In the genomic region with DNA sequence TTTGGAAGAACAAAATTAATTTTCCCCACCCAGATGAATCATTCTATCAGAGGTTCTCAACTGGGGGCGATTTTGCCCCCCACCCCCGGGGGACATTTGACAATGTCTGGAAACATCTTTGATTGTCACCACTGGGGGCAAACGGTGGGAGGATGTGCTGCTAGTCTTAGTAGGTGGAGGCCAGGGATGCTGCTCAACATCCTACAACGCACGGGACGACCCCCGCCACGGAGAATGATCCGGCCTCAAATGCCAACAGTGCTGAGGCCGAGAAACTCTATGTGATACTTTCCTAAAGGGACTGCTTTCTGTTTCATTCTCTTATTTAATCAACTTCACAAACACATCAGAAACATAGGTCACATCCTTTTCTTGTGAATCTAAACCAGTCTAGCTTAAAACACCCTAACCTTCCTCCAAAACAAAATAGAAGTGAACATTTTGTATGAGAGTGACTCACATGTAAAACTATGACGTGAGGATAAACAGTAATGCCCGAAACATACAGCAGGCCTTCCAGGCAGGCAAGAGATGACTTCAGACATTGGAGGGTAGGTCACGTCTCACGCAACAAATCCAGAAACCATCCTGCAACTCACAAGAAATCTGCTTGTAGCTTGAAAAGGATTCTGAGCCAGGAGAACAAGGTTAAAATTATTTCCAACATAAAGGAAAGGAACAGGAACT, we compare ENCODE assay signal across 7 cellular contexts. TPM values are rescaled to one million over a fixed set of nuclear protein-coding genes. Genes with fewer than 3 reads are reported as not detected.
DNase-seq lines count a peak whose midpoint lies in the region; ATAC-seq and TF ChIP-seq lines count a peak whose summit lies in the region.

No MANE protein-coding gene starts in this region.

- H3K27me3 ChIP-seq in Loucy (ENCODE audit: insufficient read depth, low read length, poor library complexity, severe bottlenecking) (no peaks in the 10 kb centered on the region), thymus (ENCODE audit: control insufficient read depth, insufficient read depth) (no peaks in the 10 kb centered on the region), testis (no peaks in the 10 kb centered on the region), heart right ventricle (no peaks in the 10 kb centered on the region)

- no peaks in the 10 kb centered on the region for H3K9me3 ChIP-seq in Loucy (ENCODE audit: insufficient read depth, low read depth, low read length)
- H3K9me3 ChIP-seq in thymus (ENCODE audit: control insufficient read depth): no peaks in the 10 kb centered on the region
- H3K9me3 ChIP-seq in testis: no peaks in the 10 kb centered on the region
- peaks cover 0 to 6% (median 0%) of the 10 kb centered on the region in 11 donors for H3K9me3 ChIP-seq in heart right ventricle

- 92% methylated on average over 14 of the region's 14 CpGs for WGBS in thymus
- WGBS in testis, 2 donors: 87 to 92% methylated on average over 14 of the region's 14 CpGs
- WGBS in heart right ventricle, 2 donors: 84 to 87% methylated on average over 14 of the region's 14 CpGs

- no peak for TF ChIP-seq POLR2A in testis (IDR thresholded peaks at IDR 0.05)

- no peak overlapping the region for H3K4me2 ChIP-seq in Loucy (ENCODE audit: low read depth, low read length, poor library complexity, severe bottlenecking)

- peak overlapping the region; percentile 19 for H3K27ac ChIP-seq in thymus (ENCODE audit: low read depth)
- no peak overlapping the region for H3K27ac ChIP-seq in testis
- peak overlapping the region in 1 of 10 donors; percentile 61 for H3K27ac ChIP-seq in heart right ventricle

- no peaks in the 10 kb centered on the region for H3K9me2 ChIP-seq in Loucy (replicated peaks; ENCODE audit: low read depth, low read length)

- 0 out of 2 replicates have a peak, but pooled peaks have one; percentile 24 for TF ChIP-seq CTCF in Loucy (conservative IDR thresholded peaks at IDR 0.05; ENCODE audit: low read length)
- TF ChIP-seq CTCF in testis (IDR thresholded peaks at IDR 0.05): no peak
- TF ChIP-seq CTCF in heart right ventricle (IDR thresholded peaks at IDR 0.05): no peak

- H4K20me1 ChIP-seq in Loucy (ENCODE audit: insufficient read depth, low read length, poor library complexity, severe bottlenecking): no peaks in the 10 kb centered on the region

- no peaks in the 10 kb centered on the region for H3K36me3 ChIP-seq in Loucy (ENCODE audit: insufficient read depth, low read length)
- no peaks in the 10 kb centered on the region for H3K36me3 ChIP-seq in thymus (ENCODE audit: control insufficient read depth, insufficient read depth)
- no peaks in the 10 kb centered on the region for H3K36me3 ChIP-seq in testis (ENCODE audit: low read depth, missing control alignments)
- no peaks in the 10 kb centered on the region for H3K36me3 ChIP-seq in heart right ventricle

- H3K4me1 ChIP-seq in Loucy (ENCODE audit: insufficient read depth, low read length, poor library complexity, severe bottlenecking): peaks cover 10% of the 10 kb centered on the region
- no peaks in the 10 kb centered on the region for H3K4me1 ChIP-seq in thymus (ENCODE audit: control insufficient read depth, insufficient read depth, low read length)
- no peaks in the 10 kb centered on the region for H3K4me1 ChIP-seq in testis
- peaks cover 0 to 32% (median 0%) of the 10 kb centered on the region in 9 donors for H3K4me1 ChIP-seq in heart right ventricle

- H3K79me2 ChIP-seq in Loucy (ENCODE audit: insufficient read depth, low read length): no peaks in the 10 kb centered on the region

- no peaks in the 10 kb centered on the region for H3F3A ChIP-seq in Loucy (ENCODE audit: low read depth)

- H2AFZ ChIP-seq in Loucy (ENCODE audit: low read length): 0 out of 2 replicates have a peak overlapping the region, but pooled peaks have one; percentile 1

- no peak for ATAC-seq in heart right ventricle

- intact Hi-C loops in testis (cut with DNase I; ENCODE audit: low total_unique reads) (no loop called here), heart right ventricle (cut with DNase I) (loop anchor here in 1 of 10 donors (5.0 kb wide), 1 partner anchor 34 kb away; no protein-coding TSS in a partner anchor)

- no peak overlapping the region for H3K9ac ChIP-seq in Loucy (ENCODE audit: low read depth, low read length, poor library complexity, severe bottlenecking)

- DNase-seq in activated T-cell treated with anti-CD3 and anti-CD28 coated beads, Interleukin-2, amount 50 U/mL, for 48 hours: peak; percentile 78 to 81
- peak; percentile 37 for DNase-seq in kidney tubule cell (ENCODE audit: low spot score)
- DNase-seq in MV-4-11 (lab: John Stamatoyannopoulos, UW): no peak
- DNase-seq in testis: no peak
- DNase-seq in heart right ventricle: no peak

- no peak overlapping the region for H3K4me3 ChIP-seq in Loucy (ENCODE audit: low read length, poor library complexity, severe bottlenecking)
- H3K4me3 ChIP-seq in thymus (ENCODE audit: low read length): no peak overlapping the region
- no peak overlapping the region for H3K4me3 ChIP-seq in testis
- no peak overlapping the region for H3K4me3 ChIP-seq in heart right ventricle

RNA-seq across cellular contexts. Expression of gene ETS2, which starts 37.2 kb away (rescaled TPM):
- polyA plus RNA-seq in thymus (80.0 TPM), testis (ENCODE audit: insufficient read depth, low read depth, low replicate concordance) (16.2 TPM), heart right ventricle (10 to 100 TPM; 26.2 to 33.9 TPM)
- total RNA-seq in testis (10 to 100 TPM; 13.3 to 19.8 TPM), heart right ventricle (10 to 100 TPM; 27.5 to 81.5 (median 46.5) TPM)

Comparison
In these comparisons a context has a peak if more than half of its experiments do, and no peak if none do; other contexts are left out.
1. DNase-seq: peak in activated T-cell treated with anti-CD3 and anti-CD28 coated beads, Interleukin-2, amount 50 U/mL, for 48 hours (2 of 2) and kidney tubule cell (single experiment); none in MV-4-11 (single experiment), testis (single experiment) and heart right ventricle (0 of 2).